Comparison of ENCODE assay signal across 8 cellular contexts in genomic region chr22:46592390-46592872, GRCh38. TPM values are rescaled to one million over a fixed set of nuclear protein-coding genes. Genes with fewer than 3 reads are reported as not detected.
DNase-seq lines count a peak whose midpoint lies in the region; ATAC-seq lines count a peak whose summit lies in the region.

No MANE protein-coding gene starts in this region.

- no peak overlapping the region for H4K12ac ChIP-seq in trophoblast cell (ENCODE audit: low read depth, low read length)

- no peak overlapping the region for H2BK5ac ChIP-seq in trophoblast cell (ENCODE audit: low read depth, low read length, poor library complexity)

- no peaks in the 10 kb centered on the region for H3K9me3 ChIP-seq in effector memory CD4-positive, alpha-beta T cell (ENCODE audit: control insufficient read depth, low read length)
- peaks cover 4% of the 10 kb centered on the region for H3K9me3 ChIP-seq in trophoblast cell (ENCODE audit: insufficient read depth, low read depth, low read length)

- no peak overlapping the region for H2AK5ac ChIP-seq in trophoblast cell (ENCODE audit: low read length)

- no peak overlapping the region for H2BK120ac ChIP-seq in trophoblast cell (ENCODE audit: insufficient read depth, low read length, poor library complexity)

- no CpG with 5 or more reads among the region's 13 CpGs for WGBS in trophoblast cell (ENCODE audit: extremely low coverage, insufficient coverage, insufficient read length)

- H3K4ac ChIP-seq in trophoblast cell (ENCODE audit: low read depth, low read length) = no peak overlapping the region

- H3K18ac ChIP-seq in trophoblast cell (ENCODE audit: low read length) = no peak overlapping the region

- H3K4me1 ChIP-seq in effector memory CD4-positive, alpha-beta T cell (ENCODE audit: control insufficient read depth, insufficient read depth, low read length, poor library complexity, severe bottlenecking) = peaks cover 3% of the 10 kb centered on the region
- H3K4me1 ChIP-seq in trophoblast cell (ENCODE audit: control insufficient read depth in 1 of 2, insufficient read depth in 2 of 2, low read length in 2 of 2) = peaks cover 2 to 8% of the 10 kb centered on the region in 2 experiments

- H3K36me3 ChIP-seq in effector memory CD4-positive, alpha-beta T cell (ENCODE audit: control insufficient read depth, insufficient read depth, low read length) = no peaks in the 10 kb centered on the region
- H3K36me3 ChIP-seq in trophoblast cell (ENCODE audit: control insufficient read depth in 1 of 2, insufficient read depth in 2 of 2, low read length in 2 of 2) = no peaks in the 10 kb centered on the region

- H4K8ac ChIP-seq in trophoblast cell (ENCODE audit: low read depth, low read length) = no peak overlapping the region

- ATAC-seq in GM18909 (IDR thresholded peaks at IDR 0.05; ENCODE audit: poor library complexity, unreplicated experiment) (peak; percentile 58), left ventricle myocardium superior (no peak)

- no peaks in the 10 kb centered on the region for H3K79me1 ChIP-seq in trophoblast cell (ENCODE audit: low read length)

- H3K23ac ChIP-seq in trophoblast cell (ENCODE audit: low read length) = no peak overlapping the region

- H3K27me3 ChIP-seq in effector memory CD4-positive, alpha-beta T cell (replicated peaks; ENCODE audit: control insufficient read depth, insufficient read depth, low read length, poor library complexity, severe bottlenecking) = no peaks in the 10 kb centered on the region
- H3K27me3 ChIP-seq in trophoblast cell (ENCODE audit: insufficient read depth, low read length) = no peaks in the 10 kb centered on the region

- intact Hi-C loops in left ventricle myocardium superior (cut with micrococcal nuclease) = no loop called here

- H3K9ac ChIP-seq in trophoblast cell (ENCODE audit: low read length) = no peak overlapping the region

- DNase-seq in Jurkat, Clone E6-1 (ENCODE audit: low read depth, low spot score) = peak; percentile 80
- DNase-seq in activated T-cell treated with anti-CD3 and anti-CD28 coated beads, Interleukin-2, amount 50 U/mL, for 1 hour = peak; percentile 56
- DNase-seq in left ventricle myocardium superior = peak; percentile 75
- DNase-seq in stimulated activated CD8-positive, alpha-beta memory T cell treated with anti-CD3 and anti-CD28 coated beads, Interleukin-12 subunit alpha, Interleukin-12 subunit beta, amount 100 ng/mL, for 1 hour (ENCODE audit: low read depth) = peak; percentile 29
- DNase-seq in T1000 (lab: John Stamatoyannopoulos, UW) = no peak
- no peak for DNase-seq in effector memory CD4-positive, alpha-beta T cell
- no peak for DNase-seq in trophoblast cell

- peak overlapping the region; percentile 44 for H3K4me3 ChIP-seq in Jurkat, Clone E6-1 (ENCODE audit: low read length)
- H3K4me3 ChIP-seq in effector memory CD4-positive, alpha-beta T cell (ENCODE audit: insufficient read depth, low read depth, low read length, poor library complexity, severe bottlenecking) = no peak overlapping the region
- no peak overlapping the region for H3K4me3 ChIP-seq in trophoblast cell (ENCODE audit: low read depth, low read length)

- no peak overlapping the region for H3K27ac ChIP-seq in effector memory CD4-positive, alpha-beta T cell (ENCODE audit: insufficient read depth, low read length, poor library complexity, severe bottlenecking)
- H3K27ac ChIP-seq in trophoblast cell (ENCODE audit: low read depth, low read length) = no peak overlapping the region

- H4K91ac ChIP-seq in trophoblast cell (ENCODE audit: low read depth, low read length) = no peak overlapping the region

- H2BK12ac ChIP-seq in trophoblast cell (ENCODE audit: low read length) = no peak overlapping the region

- no peak overlapping the region for H3K4me2 ChIP-seq in trophoblast cell (ENCODE audit: low read length)

- H3K79me2 ChIP-seq in trophoblast cell (ENCODE audit: control insufficient read depth, insufficient read depth, low read length, poor library complexity) = no peaks in the 10 kb centered on the region

- H3K14ac ChIP-seq in trophoblast cell (ENCODE audit: low read length) = no peak overlapping the region

- H2AFZ ChIP-seq in trophoblast cell (ENCODE audit: insufficient read depth, low read length, poor library complexity) = no peak overlapping the region

RNA-seq across cellular contexts. Expression of gene GRAMD4, which starts 27.8 kb away (rescaled TPM):
- polyA plus RNA-seq in Jurkat, Clone E6-1 (2012; ENCODE audit: insufficient read depth, insufficient read length) = 47.0 TPM
- 94.0 TPM for total RNA-seq in left ventricle myocardium superior
- 10.6 and 11.0 TPM in 2 replicates for polyA plus RNA-seq in trophoblast cell (2013)

RNA-seq across cellular contexts. Expression of gene CELSR1, which starts 55.0 kb away (rescaled TPM):
- polyA plus RNA-seq in Jurkat, Clone E6-1 (2012; ENCODE audit: insufficient read depth, insufficient read length) = 1.8 TPM
- total RNA-seq in left ventricle myocardium superior = 9.7 TPM
- 28.5 and 29.5 TPM in 2 replicates for polyA plus RNA-seq in trophoblast cell (2013)

Comparison
In these comparisons a context has a peak if more than half of its experiments do, and no peak if none do; other contexts are left out.
1. DNase-seq: peak in Jurkat, Clone E6-1 (single experiment), activated T-cell treated with anti-CD3 and anti-CD28 coated beads, Interleukin-2, amount 50 U/mL, for 1 hour (single experiment), left ventricle myocardium superior (single experiment) and stimulated activated CD8-positive, alpha-beta memory T cell treated with anti-CD3 and anti-CD28 coated beads, Interleukin-12 subunit alpha, Interleukin-12 subunit beta, amount 100 ng/mL, for 1 hour (single experiment); none in T1000 (single experiment), effector memory CD4-positive, alpha-beta T cell (0 of 3) and trophoblast cell (0 of 2).